Comparison of ENCODE assay signal across 1 cellular context in the genomic region with DNA sequence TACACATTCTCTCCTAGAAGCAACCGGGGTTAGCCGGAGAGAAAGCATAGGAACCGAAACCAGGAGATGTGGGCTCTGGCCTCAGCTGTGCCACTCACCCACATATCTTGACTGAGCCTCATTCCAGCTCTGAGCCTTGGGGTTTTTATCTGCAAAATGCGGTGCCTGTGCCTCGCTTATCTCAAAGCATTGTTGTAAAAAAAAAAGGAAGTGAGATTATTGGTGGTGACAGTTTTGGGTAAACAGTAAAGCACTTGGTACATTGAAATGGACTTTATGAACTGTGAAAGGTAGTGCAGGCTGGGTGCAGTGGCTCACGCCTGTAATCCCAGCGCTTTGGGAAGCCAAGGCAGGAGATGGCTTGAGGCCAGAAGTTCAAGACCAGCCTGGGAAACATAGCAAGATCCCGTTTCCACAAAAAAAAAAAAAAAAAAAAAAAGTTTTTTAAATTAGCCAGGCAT.
A peak's percentile ranks its signal among the peaks of the same experiment; 100 is the strongest.
TF ChIP-seq lines count a peak whose summit lies in the region.

No MANE protein-coding gene starts in this region.

TF ChIP-seq in K562, 482 proteins besides CTCF, POLR2A, EP300 and RAD21 (continued from another document and continues in another):
- TF ChIP-seq FOXO4 (CRISPR knock-in tag; IDR thresholded peaks at IDR 0.05) (no peak), ZBTB49 (CRISPR knock-in tag; IDR thresholded peaks at IDR 0.05; ENCODE audit: borderline replicate concordance) (no peak), SREBF2 (CRISPR knock-in tag; IDR thresholded peaks at IDR 0.05) (no peak), RAD51 (IDR thresholded peaks at IDR 0.05; ENCODE audit: borderline replicate concordance, low read depth) (no peak), ZNF589 (CRISPR knock-in tag; IDR thresholded peaks at IDR 0.05; ENCODE audit: low read depth) (peak; percentile 49; the same call in 1 of the 2 replicates), TCF15 (CRISPR knock-in tag; IDR thresholded peaks at IDR 0.05) (no peak), TCF7L2 (IDR thresholded peaks at IDR 0.05; ENCODE audit: low read depth, low read length) (no peak), STAT5A (IDR thresholded peaks at IDR 0.05; ENCODE audit: borderline replicate concordance, low read length) (peak; percentile 65; the same call in 1 of the 2 replicates), SMAD1 (IDR thresholded peaks at IDR 0.05; ENCODE audit: low read depth, low read length, partially characterized antibody) (peak; percentile 64), SP1 (CRISPR knock-in tag; IDR thresholded peaks at IDR 0.05) (0 out of 2 replicates have a peak, but pooled peaks have one; percentile 60), HDAC8 (tag; IDR thresholded peaks at IDR 0.05) (no peak), ZNF165 (CRISPR knock-in tag; IDR thresholded peaks at IDR 0.05; ENCODE audit: borderline replicate concordance) (peak; percentile 95), BACH1 (tag; IDR thresholded peaks at IDR 0.05) (peak; percentile 39; the same call in 1 of the 2 replicates), BRD4 (IDR thresholded peaks at IDR 0.05) (no peak), SIRT6 (IDR thresholded peaks at IDR 0.05; ENCODE audit: low read depth, low read length) (no peak), NCOA2 (IDR thresholded peaks at IDR 0.05; ENCODE audit: partially characterized antibody in 2 of 2) (no peak), THRA (IDR thresholded peaks at IDR 0.05) (no peak), CBFA2T3 (IDR thresholded peaks at IDR 0.05) (peak; percentile 92), ZNF57 (CRISPR knock-in tag; IDR thresholded peaks at IDR 0.05) (no peak), ZNF224 (CRISPR knock-in tag; IDR thresholded peaks at IDR 0.05) (no peak), ZNF586 (CRISPR knock-in tag; conservative IDR thresholded peaks at IDR 0.05) (no peak), MXD1 (CRISPR knock-in tag; IDR thresholded peaks at IDR 0.05; ENCODE audit: borderline replicate concordance, poor library complexity, severe bottlenecking) (no peak), ZNF232 (CRISPR knock-in tag; IDR thresholded peaks at IDR 0.05) (no peak), KAT2B (IDR thresholded peaks at IDR 0.05; ENCODE audit: low read depth, low read length) (no peak), ZNF12 (CRISPR knock-in tag; IDR thresholded peaks at IDR 0.05) (no peak), ILF3 (IDR thresholded peaks at IDR 0.05; ENCODE audit: borderline replicate concordance) (no peak), RBFOX2 (IDR thresholded peaks at IDR 0.05; ENCODE audit: low read depth, low read length) (no peak), ZNF407 (IDR thresholded peaks at IDR 0.05; ENCODE audit: low read depth) (no peak), HNRNPK (IDR thresholded peaks at IDR 0.05; ENCODE audit: low read depth, low read length, poor library complexity, severe bottlenecking) (no peak), ZNF197 (CRISPR knock-in tag; IDR thresholded peaks at IDR 0.05; ENCODE audit: low read depth) (peak; percentile 88; the same call in 1 of the 2 replicates), UBTF (IDR thresholded peaks at IDR 0.05; ENCODE audit: borderline replicate concordance in 1 of 2, low read depth in 2 of 2, low read length in 2 of 2) (no peak), RNF2 (IDR thresholded peaks at IDR 0.05) (peak; percentile 90; the same call in 1 of the 2 replicates)
- TF ChIP-seq, protein P1, sequence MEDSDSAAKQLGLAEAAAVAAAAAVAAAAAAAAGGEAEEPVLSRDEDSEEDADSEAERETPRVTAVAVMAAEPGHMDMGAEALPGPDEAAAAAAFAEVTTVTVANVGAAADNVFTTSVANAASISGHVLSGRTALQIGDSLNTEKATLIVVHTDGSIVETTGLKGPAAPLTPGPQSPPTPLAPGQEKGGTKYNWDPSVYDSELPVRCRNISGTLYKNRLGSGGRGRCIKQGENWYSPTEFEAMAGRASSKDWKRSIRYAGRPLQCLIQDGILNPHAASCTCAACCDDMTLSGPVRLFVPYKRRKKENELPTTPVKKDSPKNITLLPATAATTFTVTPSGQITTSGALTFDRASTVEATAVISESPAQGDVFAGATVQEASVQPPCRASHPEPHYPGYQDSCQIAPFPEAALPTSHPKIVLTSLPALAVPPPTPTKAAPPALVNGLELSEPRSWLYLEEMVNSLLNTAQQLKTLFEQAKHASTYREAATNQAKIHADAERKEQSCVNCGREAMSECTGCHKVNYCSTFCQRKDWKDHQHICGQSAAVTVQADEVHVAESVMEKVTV (CRISPR knock-in tag; IDR thresholded peaks at IDR 0.05) = peak; percentile 26; the same call in 1 of the 2 replicates
- TF ChIP-seq, protein P2, sequence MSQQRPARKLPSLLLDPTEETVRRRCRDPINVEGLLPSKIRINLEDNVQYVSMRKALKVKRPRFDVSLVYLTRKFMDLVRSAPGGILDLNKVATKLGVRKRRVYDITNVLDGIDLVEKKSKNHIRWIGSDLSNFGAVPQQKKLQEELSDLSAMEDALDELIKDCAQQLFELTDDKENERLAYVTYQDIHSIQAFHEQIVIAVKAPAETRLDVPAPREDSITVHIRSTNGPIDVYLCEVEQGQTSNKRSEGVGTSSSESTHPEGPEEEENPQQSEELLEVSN (IDR thresholded peaks at IDR 0.05; ENCODE audit: borderline replicate concordance in 1 of 2, extremely low read depth in 1 of 2, insufficient read depth in 1 of 2, insufficient read length in 1 of 2, low read depth in 1 of 2, low read length in 1 of 2, poor library complexity in 1 of 2, severe bottlenecking in 1 of 2) = no peak
- TF ChIP-seq, protein P3, sequence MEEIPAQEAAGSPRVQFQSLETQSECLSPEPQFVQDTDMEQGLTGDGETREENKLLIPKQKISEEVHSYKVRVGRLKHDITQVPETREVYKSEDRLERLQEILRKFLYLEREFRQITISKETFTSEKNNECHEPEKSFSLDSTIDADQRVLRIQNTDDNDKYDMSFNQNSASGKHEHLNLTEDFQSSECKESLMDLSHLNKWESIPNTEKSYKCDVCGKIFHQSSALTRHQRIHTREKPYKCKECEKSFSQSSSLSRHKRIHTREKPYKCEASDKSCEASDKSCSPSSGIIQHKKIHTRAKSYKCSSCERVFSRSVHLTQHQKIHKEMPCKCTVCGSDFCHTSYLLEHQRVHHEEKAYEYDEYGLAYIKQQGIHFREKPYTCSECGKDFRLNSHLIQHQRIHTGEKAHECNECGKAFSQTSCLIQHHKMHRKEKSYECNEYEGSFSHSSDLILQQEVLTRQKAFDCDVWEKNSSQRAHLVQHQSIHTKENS (CRISPR knock-in tag; IDR thresholded peaks at IDR 0.05) = no peak
